20 cellular contexts compared by ENCODE assay signal in the genomic region with DNA sequence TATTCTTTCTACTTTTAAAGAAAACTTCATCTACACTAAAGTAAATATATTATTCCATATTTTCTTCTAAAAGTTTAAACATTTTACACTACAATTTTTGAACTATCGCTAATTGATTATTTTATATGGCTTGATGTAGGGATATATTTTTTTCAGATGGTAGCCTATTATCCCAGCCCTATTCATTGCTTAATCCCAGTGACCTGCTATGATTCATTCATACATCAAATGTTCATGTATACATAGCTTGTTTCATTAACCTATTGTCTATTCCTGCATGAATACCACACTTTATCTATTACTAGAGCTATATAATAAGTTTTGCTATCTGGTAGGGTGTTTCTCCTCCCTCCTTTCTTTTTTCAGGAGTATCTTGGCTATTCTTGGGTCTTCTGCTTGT. TPM values are rescaled to one million over a fixed set of nuclear protein-coding genes. Genes with fewer than 3 reads are reported as not detected.
DNase-seq lines count a peak whose midpoint lies in the region; ATAC-seq and TF ChIP-seq lines count a peak whose summit lies in the region.
"Had no signal": no experiment of that assay in that cellular context is flagged by ENCODE, and none has a peak within 500 bp of the region (broad histone marks: within the 10 kb centered on the region; RNA-seq: fewer than 3 reads in every experiment).

No MANE protein-coding gene starts in this region.

- DNase-seq in ELR (ENCODE audit: low read depth) (peak; percentile 69), HCEC 1CT (peak; percentile 58), RWPE1 (ENCODE audit: low spot score) (peak; percentile 56), epithelial cell of esophagus (ENCODE audit: low read depth) (peak; percentile 67), NCI-H345 (lab: John Stamatoyannopoulos, UW) (no peak), natural killer cell (no peak)
- no peak for DNase-seq in stimulated activated CD4-positive, alpha-beta T cell treated with anti-CD3 and anti-CD28 coated beads, Interleukin-4, amount 100 ng/mL, for 4 hours
- no peak for DNase-seq in activated CD4-positive, CD25-positive, alpha-beta regulatory T cell treated with anti-CD3 and anti-CD28 coated beads, Interleukin-2, amount 50 U/mL, for 72 hours
- DNase-seq: ACHN; Calu3; CD4-positive, CD25-positive, alpha-beta regulatory T cell; DMS 273 treated with DMSO at 0.1 percent for 48 hours had no signal

- no peaks in the 10 kb centered on the region for H3K9me3 Mint-ChIP-seq in natural killer cell
- H3K9me3 Mint-ChIP-seq: CD4-positive, CD25-positive, alpha-beta regulatory T cell had no signal

- peaks cover 34 to 45% of the 10 kb centered on the region in 2 donors for H3K27me3 Mint-ChIP-seq in natural killer cell (ENCODE audit: low read depth in 2 of 2)

- CTCF ChIA-PET in RWPE1 (lab: Yijun Ruan, JAX), result no interaction called here

- no peak for ATAC-seq in natural killer cell
- ATAC-seq: HepG2 had no signal

- H3K4me3 ChIP-seq in epithelial cell of esophagus (ENCODE audit: low read length), result no peak overlapping the region
- H3K4me3 ChIP-seq: BLaER1 treated with 17β-estradiol and CSF1 and Interleukin-3, amounts not matched to agents 10 nM and 100 nM; HAP-1 had no signal

- intact Hi-C loops in natural killer cell (cut with micrococcal nuclease), result no loop called here

- POLR2A ChIA-PET in RWPE1 (lab: Yijun Ruan, JAX; ENCODE audit: low non-redundant PET), result no interaction called here

- no peak for TF ChIP-seq CTCF in RWPE1 (conservative IDR thresholded peaks at IDR 0.05; ENCODE audit: low read depth)
- TF ChIP-seq CTCF in epithelial cell of esophagus (IDR thresholded peaks at IDR 0.05; ENCODE audit: insufficient read depth, low read depth, low read length, missing control alignments), result no peak
- TF ChIP-seq CTCF in natural killer cell (IDR thresholded peaks at IDR 0.05), result no peak

- no peak overlapping the region for H3K27ac Mint-ChIP-seq in natural killer cell
- H3K27ac Mint-ChIP-seq: CD4-positive, CD25-positive, alpha-beta regulatory T cell had no signal

- no peak overlapping the region for H3K27ac ChIP-seq in RWPE1
- H3K27ac ChIP-seq: BLaER1 treated with 17β-estradiol and CSF1 and Interleukin-3, amounts not matched to agents 10 nM and 100 nM had no signal

- H3K36me3 Mint-ChIP-seq in natural killer cell, result no peaks in the 10 kb centered on the region
- H3K36me3 Mint-ChIP-seq: CD4-positive, CD25-positive, alpha-beta regulatory T cell had no signal

- H3K4me3 Mint-ChIP-seq in natural killer cell, result no peak overlapping the region
- H3K4me3 Mint-ChIP-seq: CD4-positive, CD25-positive, alpha-beta regulatory T cell had no signal

- peaks cover 0 to 4% of the 10 kb centered on the region in 2 donors for H3K4me1 Mint-ChIP-seq in natural killer cell

RNA-seq across cellular contexts. Expression of a gene that starts 5.0 kb away (rescaled TPM):
- total RNA-seq in natural killer cell, result not detected
- total RNA-seq: Calu3, G401, H1, HT-29 had no signal

RNA-seq across cellular contexts. Expression of a gene that starts 16.4 kb away (rescaled TPM):
- total RNA-seq in natural killer cell, result not detected
- total RNA-seq: A172; Calu3; CD4-positive, CD25-positive, alpha-beta regulatory T cell; Daoy; G401; H1; HepG2; HT-29 had no signal

RNA-seq across cellular contexts. Expression of a gene that starts 33.2 kb away (rescaled TPM):
- total RNA-seq in natural killer cell, result not detected
- total RNA-seq: A172; Calu3; CD4-positive, CD25-positive, alpha-beta regulatory T cell; Daoy; G401; H1; HT-29 had no signal

RNA-seq across cellular contexts. Expression of a gene that starts 37.4 kb away (rescaled TPM):
- total RNA-seq in natural killer cell, result 10 to 100 TPM; 16.9 to 23.8 (median 22.7) TPM

RNA-seq across cellular contexts. Expression of a gene that starts 51.4 kb away (rescaled TPM):
- 1 to 10 TPM; 3.8 to 4.7 (median 3.9) TPM for total RNA-seq in natural killer cell

Comparison
In these comparisons a context has a peak if more than half of its experiments do, and no peak if none do; other contexts are left out.
1. DNase-seq: peak in ELR (single experiment), HCEC 1CT (single experiment), RWPE1 (single experiment) and epithelial cell of esophagus (single experiment); none in NCI-H345 (single experiment), stimulated activated CD4-positive, alpha-beta T cell treated with anti-CD3 and anti-CD28 coated beads, Interleukin-4, amount 100 ng/mL, for 4 hours (0 of 2), activated CD4-positive, CD25-positive, alpha-beta regulatory T cell treated with anti-CD3 and anti-CD28 coated beads, Interleukin-2, amount 50 U/mL, for 72 hours (single experiment) and natural killer cell (single experiment).